ENCODE assay signal across 8 cellular contexts in genomic region chr3:11720220-11721113, GRCh38.
DNase-seq lines count a peak whose midpoint lies in the region; ATAC-seq and TF ChIP-seq lines count a peak whose summit lies in the region.

No MANE protein-coding gene starts in this region.

- POLR2A ChIA-PET in activated CD8-positive, alpha-beta T cell treated with anti-CD3 and anti-CD28 coated beads, Interleukin-2, amount 10 ng/mL, durations not matched to agents 7 days and 5 days (lab: Charles Lee): no interaction called here

- CTCF ChIA-PET in activated CD8-positive, alpha-beta T cell treated with anti-CD3 and anti-CD28 coated beads, Interleukin-2, amount 10 ng/mL, durations not matched to agents 7 days and 5 days (lab: Charles Lee): no interaction called here

- WGBS in lung, 2 donors: 1% methylated on average over 68 to 71 of the region's 71 CpGs

- no peak for TF ChIP-seq CTCF in GM12864 (IDR thresholded peaks at IDR 0.05; ENCODE audit: low read depth, low read length, missing control alignments)
- no peak for TF ChIP-seq CTCF in lung (IDR thresholded peaks at IDR 0.05; ENCODE audit: control extremely low read depth, extremely low read depth)

- no peak overlapping the region for H3K27ac ChIP-seq in effector memory CD4-positive, alpha-beta T cell (ENCODE audit: insufficient read depth, low read length, poor library complexity, severe bottlenecking)
- H3K27ac ChIP-seq in lung (ENCODE audit: low read depth in 1 of 2, low read length in 1 of 2): peak overlapping the region; percentile 57 to 93

- H3K9me3 ChIP-seq in effector memory CD4-positive, alpha-beta T cell (ENCODE audit: control insufficient read depth, low read length): no peaks in the 10 kb centered on the region
- H3K9me3 ChIP-seq in lung (ENCODE audit: control insufficient read depth in 2 of 2, insufficient read depth in 1 of 2, low read length in 1 of 2): no peaks in the 10 kb centered on the region

- H3K27ac Mint-ChIP-seq in activated CD8-positive, alpha-beta T cell treated with anti-CD3 and anti-CD28 coated beads, Interleukin-2, amount 10 ng/mL, durations not matched to agents 7 days and 5 days: no peak overlapping the region

- H3K36me3 Mint-ChIP-seq in activated CD8-positive, alpha-beta T cell treated with anti-CD3 and anti-CD28 coated beads, Interleukin-2, amount 10 ng/mL, durations not matched to agents 7 days and 5 days (ENCODE audit: low read depth): no peaks in the 10 kb centered on the region

- H3K4me3 ChIP-seq in GM12864 (ENCODE audit: low read depth, low read length): peak overlapping the region; percentile 82
- peak overlapping the region; percentile 87 for H3K4me3 ChIP-seq in effector memory CD4-positive, alpha-beta T cell (ENCODE audit: insufficient read depth, low read depth, low read length, poor library complexity, severe bottlenecking)
- H3K4me3 ChIP-seq in lung: peak overlapping the region; percentile 88

- peaks cover 28% of the 10 kb centered on the region for H3K27me3 Mint-ChIP-seq in activated CD8-positive, alpha-beta T cell treated with anti-CD3 and anti-CD28 coated beads, Interleukin-2, amount 10 ng/mL, durations not matched to agents 7 days and 5 days (ENCODE audit: low read depth)

- H3K4me1 ChIP-seq in effector memory CD4-positive, alpha-beta T cell (ENCODE audit: control insufficient read depth, insufficient read depth, low read length, poor library complexity, severe bottlenecking): peaks cover 3% of the 10 kb centered on the region
- peaks cover 0 to 2% of the 10 kb centered on the region in 2 donors for H3K4me1 ChIP-seq in lung (ENCODE audit: control insufficient read depth in 2 of 2, insufficient read depth in 2 of 2, low read length in 2 of 2)

- peaks cover 25% of the 10 kb centered on the region for H3K4me1 Mint-ChIP-seq in activated CD8-positive, alpha-beta T cell treated with anti-CD3 and anti-CD28 coated beads, Interleukin-2, amount 10 ng/mL, durations not matched to agents 7 days and 5 days (ENCODE audit: low read depth)

- ATAC-seq in HG02973 (IDR thresholded peaks at IDR 0.05; ENCODE audit: unreplicated experiment): peak; percentile 33
- peak; percentile 52 for ATAC-seq in activated CD8-positive, alpha-beta T cell treated with anti-CD3 and anti-CD28 coated beads, Interleukin-2, amount 10 ng/mL, durations not matched to agents 7 days and 5 days
- peak; percentile 65 for ATAC-seq in lung (ENCODE audit: insufficient read depth, low FRiP score)
- no peak for ATAC-seq in HG02759 (IDR thresholded peaks at IDR 0.05; ENCODE audit: unreplicated experiment)

- no peaks in the 10 kb centered on the region for H3K36me3 ChIP-seq in effector memory CD4-positive, alpha-beta T cell (ENCODE audit: control insufficient read depth, insufficient read depth, low read length)
- no peaks in the 10 kb centered on the region for H3K36me3 ChIP-seq in lung (ENCODE audit: control insufficient read depth in 2 of 2, insufficient read depth in 2 of 2, low read length in 2 of 2)

- H3K9me3 Mint-ChIP-seq in activated CD8-positive, alpha-beta T cell treated with anti-CD3 and anti-CD28 coated beads, Interleukin-2, amount 10 ng/mL, durations not matched to agents 7 days and 5 days (ENCODE audit: insufficient read depth): no peaks in the 10 kb centered on the region

- H3K4me3 Mint-ChIP-seq in activated CD8-positive, alpha-beta T cell treated with anti-CD3 and anti-CD28 coated beads, Interleukin-2, amount 10 ng/mL, durations not matched to agents 7 days and 5 days: peak overlapping the region; percentile 79

- DNase-seq in GM12864 (ENCODE audit: low read depth) (no peak), NCI-H524 treated with DMSO at 0.1 percent for 48 hours (lab: John Stamatoyannopoulos, UW) (peak; percentile 35), lung (ENCODE audit: low spot score) (peak; percentile 85)
- DNase-seq in activated CD8-positive, alpha-beta T cell treated with anti-CD3 and anti-CD28 coated beads, Interleukin-2, amount 10 ng/mL, durations not matched to agents 7 days and 5 days: peak; percentile 49
- peak in 2 of 3 donors; percentile 24 to 41 for DNase-seq in effector memory CD4-positive, alpha-beta T cell
- peak; percentile 18 to 22 for DNase-seq in stimulated activated CD4-positive, alpha-beta T cell treated with anti-CD3 and anti-CD28 coated beads, Interleukin-4, amount 100 ng/mL, for 48 hours (ENCODE audit: low read depth in 2 of 2)

- no peaks in the 10 kb centered on the region for H3K27me3 ChIP-seq in effector memory CD4-positive, alpha-beta T cell (replicated peaks; ENCODE audit: control insufficient read depth, insufficient read depth, low read length, poor library complexity, severe bottlenecking)
- H3K27me3 ChIP-seq in lung (ENCODE audit: control insufficient read depth, insufficient read depth): no peaks in the 10 kb centered on the region
